In the genomic region with DNA sequence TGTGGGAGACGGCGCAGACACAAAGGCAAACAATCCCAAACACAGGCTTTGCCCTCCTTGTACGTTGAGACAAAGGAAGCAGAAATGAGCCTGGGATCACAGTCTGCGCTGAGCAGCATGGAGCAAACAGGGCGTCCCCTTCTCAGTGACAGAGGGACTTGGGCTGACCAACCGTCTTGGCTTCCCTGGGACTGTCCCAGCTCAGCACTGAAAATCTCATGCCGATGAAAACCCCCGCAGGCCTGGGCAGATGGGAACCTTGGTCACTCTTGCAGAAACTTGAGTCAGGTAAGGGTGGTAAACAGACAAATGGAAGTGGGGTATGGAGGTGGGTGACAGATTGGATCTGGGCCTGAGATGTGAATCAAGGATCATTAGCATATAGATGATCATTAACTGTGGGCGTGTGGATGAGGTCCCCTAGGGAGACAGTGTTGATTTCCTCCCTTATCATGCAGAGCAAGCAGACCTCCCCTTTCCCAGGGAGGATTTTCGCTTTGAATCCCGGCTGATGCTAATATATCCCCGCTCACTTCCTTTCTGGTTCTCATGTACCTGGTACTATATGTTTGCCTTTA, we compare ENCODE assay signal across 26 cellular contexts. TPM values are rescaled to one million over a fixed set of nuclear protein-coding genes. Genes with fewer than 3 reads are reported as not detected.
DNase-seq lines count a peak whose midpoint lies in the region; ATAC-seq, FAIRE-seq and TF ChIP-seq lines count a peak whose summit lies in the region.
"Had no signal": no experiment of that assay in that cellular context is flagged by ENCODE, and none has a peak within 500 bp of the region (broad histone marks: within the 10 kb centered on the region; RNA-seq: fewer than 3 reads in every experiment).

No MANE protein-coding gene starts in this region.

- 100% methylated on average over 1 of the region's 12 CpGs; no CpG with 5 or more reads in 1 of the 2 experiments for WGBS in IMR-90 (ENCODE audit: extremely low coverage in 2 of 2, insufficient read length in 1 of 2), 2 experiments

- no peak overlapping the region for H2BK15ac ChIP-seq in IMR-90 (ENCODE audit: low read depth, low read length)

- H2BK5ac ChIP-seq in IMR-90 (ENCODE audit: low read depth, low read length, poor library complexity, severe bottlenecking), result no peak overlapping the region

- TF ChIP-seq POLR2A in IMR-90 (IDR thresholded peaks at IDR 0.05; ENCODE audit: low read depth, low read length), result no peak

- H3K27me3 Mint-ChIP-seq in astrocyte (ENCODE audit: low read depth, unreplicated experiment), result peaks cover 22% of the 10 kb centered on the region

- H3K56ac ChIP-seq in IMR-90 (ENCODE audit: extremely low read depth, insufficient read depth, low read length), result no peak overlapping the region

- no peaks in the 10 kb centered on the region for H3K9me3 ChIP-seq in BE2C
- H3K9me3 ChIP-seq in IMR-90 (ENCODE audit: control insufficient read depth, insufficient read depth, low read length), result no peaks in the 10 kb centered on the region
- no peaks in the 10 kb centered on the region for H3K9me3 ChIP-seq in astrocyte (ENCODE audit: insufficient read depth, low read depth, low read length)
- no peaks in the 10 kb centered on the region for H3K9me3 ChIP-seq in colonic mucosa
- H3K9me3 ChIP-seq: BLaER1 treated with 17β-estradiol and CSF1 and Interleukin-3, amounts not matched to agents 10 nM and 100 nM; heart right ventricle; ovary; sigmoid colon; testis had no signal

- CTCF ChIA-PET in IMR-90 (lab: Yijun Ruan, JAX), result no interaction called here

- peaks cover 13% of the 10 kb centered on the region for H3K4me1 ChIP-seq in BE2C
- peaks cover 6% of the 10 kb centered on the region; the same call in 1 of the 2 replicates for H3K4me1 ChIP-seq in IMR-90 (ENCODE audit: control insufficient read depth, insufficient read depth, low read length)
- H3K4me1 ChIP-seq in astrocyte (ENCODE audit: insufficient read depth, low read length), result no peaks in the 10 kb centered on the region
- no peaks in the 10 kb centered on the region for H3K4me1 ChIP-seq in colonic mucosa
- H3K4me1 ChIP-seq: BLaER1 treated with 17β-estradiol and CSF1 and Interleukin-3, amounts not matched to agents 10 nM and 100 nM; heart right ventricle; sigmoid colon; testis had no signal

- no peaks in the 10 kb centered on the region for H3K79me2 ChIP-seq in astrocyte (ENCODE audit: insufficient read depth, low read length)

- DNase-seq in BE2C (peak; percentile 52), IMR-90 (no peak), astrocyte (ENCODE audit: low read depth) (no peak), iPS-NIHi7 (ENCODE audit: extremely low spot score) (peak; percentile 76), colonic mucosa (no peak)
- DNase-seq: activated CD4-positive, alpha-beta T cell treated with anti-CD3 and anti-CD28 coated beads for 36 hours; Calu3; heart right ventricle; KG1; naive B cell; NCI-H187 treated with DMSO at 0.1 percent for 48 hours; NCI-H510A treated with DMSO at 0.1 percent for 48 hours; OCI-M1; ovary; sigmoid colon; testis had no signal

- intact Hi-C loops in IMR-90 (cut with micrococcal nuclease), result no loop called here
- intact Hi-C loops in colonic mucosa (cut with DNase I), result no loop called here

- H3K79me1 ChIP-seq in IMR-90 (ENCODE audit: low read depth in 1 of 2, low read length in 2 of 2), result no peaks in the 10 kb centered on the region

- no peak overlapping the region; the same call in 1 of the 2 replicates for H3K18ac ChIP-seq in IMR-90 (ENCODE audit: low read depth, low read length)

- peak overlapping the region in 1 of 2 experiments; percentile 7; a peak in 1 of 4 replicates for H4K8ac ChIP-seq in IMR-90 (ENCODE audit: low read depth in 2 of 2, low read length in 2 of 2)

- ATAC-seq in IMR-90 (ENCODE audit: low read depth) (no peak), GM19023 (IDR thresholded peaks at IDR 0.05; ENCODE audit: unreplicated experiment) (no peak), GM19397 (IDR thresholded peaks at IDR 0.05; ENCODE audit: unreplicated experiment) (no peak), GM21737 (IDR thresholded peaks at IDR 0.05; ENCODE audit: unreplicated experiment) (no peak)
- ATAC-seq: activated CD4-positive, alpha-beta T cell treated with anti-CD3 and anti-CD28 coated beads for 36 hours; heart right ventricle; Right ventricle myocardium inferior; stimulated activated effector memory CD8-positive, alpha-beta T cell treated with anti-CD3 and anti-CD28 coated beads, Interleukin-12 subunit alpha, Interleukin-12 subunit beta, amount 100 ng/mL, for 72 hours had no signal

- no TSS peak for BruUV-seq in IMR-90 (replicated peaks; lab: Mats Ljungman, UMichigan)

- no peak for TF ChIP-seq RAD21 in IMR-90 (IDR thresholded peaks at IDR 0.05; ENCODE audit: low read length)

- no peak overlapping the region for H2AK9ac ChIP-seq in IMR-90 (replicated peaks; ENCODE audit: low read depth, low read length, poor library complexity)

- no peak overlapping the region for H4K91ac ChIP-seq in IMR-90 (ENCODE audit: insufficient read depth, low read depth, low read length)

- no peak overlapping the region for H3K14ac ChIP-seq in IMR-90 (replicated peaks; ENCODE audit: low read depth, low read length)

- peaks cover 3% of the 10 kb centered on the region; the same call in 1 of the 2 replicates for H3K9me1 ChIP-seq in IMR-90 (ENCODE audit: insufficient read depth, low read length)

- 0 out of 2 replicates have a peak overlapping the region, but pooled peaks have one; percentile 35 for H2AK5ac ChIP-seq in IMR-90 (ENCODE audit: low read depth, low read length)

- POLR2A ChIA-PET in IMR-90 (lab: Charles Lee; ENCODE audit: unreplicated experiment), result no interaction called here

- H2AFZ ChIP-seq in IMR-90 (replicated peaks; ENCODE audit: low read length, poor library complexity) (no peak overlapping the region), astrocyte (ENCODE audit: low read depth, low read length) (peak overlapping the region; percentile 64)

- H3K4me1 Mint-ChIP-seq in astrocyte (ENCODE audit: low read depth, unreplicated experiment), result no peaks in the 10 kb centered on the region
- H3K4me1 Mint-ChIP-seq: activated CD4-positive, alpha-beta T cell treated with anti-CD3 and anti-CD28 coated beads for 36 hours; stimulated activated effector memory CD8-positive, alpha-beta T cell treated with anti-CD3 and anti-CD28 coated beads, Interleukin-12 subunit alpha, Interleukin-12 subunit beta, amount 100 ng/mL, for 72 hours had no signal

- FAIRE-seq in astrocyte (lab: Jason Lieb, UNC), result no peak
- FAIRE-seq: colon, GM18507, islet of Langerhans had no signal

- peak overlapping the region; percentile 8; the same call in 1 of the 2 replicates for H2BK120ac ChIP-seq in IMR-90 (ENCODE audit: low read depth, low read length)

- TF ChIP-seq CTCF in BE2C (IDR thresholded peaks at IDR 0.05; ENCODE audit: low read depth, low read length) (no peak), IMR-90 (conservative IDR thresholded peaks at IDR 0.05; ENCODE audit: low read depth, low read length) (no peak), astrocyte (IDR thresholded peaks at IDR 0.05; ENCODE audit: insufficient read depth, low read depth, low read length) (no peak), colonic mucosa (IDR thresholded peaks at IDR 0.05) (no peak)

- no peak overlapping the region for H3K4me2 ChIP-seq in IMR-90 (ENCODE audit: low read depth, low read length)
- no peak overlapping the region for H3K4me2 ChIP-seq in astrocyte (ENCODE audit: low read length)
- H3K4me2 ChIP-seq: BLaER1 treated with 17β-estradiol and CSF1 and Interleukin-3, amounts not matched to agents 10 nM and 100 nM had no signal

- H3K9ac ChIP-seq in IMR-90 (ENCODE audit: low read depth, low read length), result no peak overlapping the region
- no peak overlapping the region for H3K9ac ChIP-seq in astrocyte (ENCODE audit: low read length)
- no peak overlapping the region for H3K9ac ChIP-seq in colonic mucosa (ENCODE audit: low read depth in 2 of 2, low read length in 2 of 2)
- H3K9ac ChIP-seq: BLaER1 treated with 17β-estradiol and CSF1 and Interleukin-3, amounts not matched to agents 10 nM and 100 nM had no signal

- H3K4me3 ChIP-seq in BE2C (ENCODE audit: low read depth, low read length), result peak overlapping the region; percentile 31
- H3K4me3 ChIP-seq in IMR-90 (ENCODE audit: insufficient read depth, low read depth, low read length), result no peak overlapping the region
- no peak overlapping the region for H3K4me3 ChIP-seq in astrocyte (ENCODE audit: insufficient read depth, low read depth, low read length)
- no peak overlapping the region for H3K4me3 ChIP-seq in colonic mucosa
- H3K4me3 ChIP-seq: BLaER1 treated with 17β-estradiol and CSF1 and Interleukin-3, amounts not matched to agents 10 nM and 100 nM; heart right ventricle; ovary; sigmoid colon; testis had no signal

- H3K27me3 ChIP-seq in BE2C (no peaks in the 10 kb centered on the region), IMR-90 (ENCODE audit: control insufficient read depth, insufficient read depth, low read length) (peaks cover 9% of the 10 kb centered on the region; the same call in 1 of the 2 replicates), astrocyte (ENCODE audit: insufficient read depth, low read length) (peaks cover 3% of the 10 kb centered on the region), colonic mucosa (no peaks in the 10 kb centered on the region)
- H3K27me3 ChIP-seq: BLaER1 treated with 17β-estradiol and CSF1 and Interleukin-3, amounts not matched to agents 10 nM and 100 nM; ovary; sigmoid colon; testis had no signal

- no peak overlapping the region for H3K23ac ChIP-seq in IMR-90 (ENCODE audit: low read depth, low read length)

- H3K9me3 Mint-ChIP-seq in astrocyte (ENCODE audit: unreplicated experiment), result no peaks in the 10 kb centered on the region
- H3K9me3 Mint-ChIP-seq: stimulated activated effector memory CD8-positive, alpha-beta T cell treated with anti-CD3 and anti-CD28 coated beads, Interleukin-12 subunit alpha, Interleukin-12 subunit beta, amount 100 ng/mL, for 72 hours had no signal

- H3K36me3 ChIP-seq in BE2C, result no peaks in the 10 kb centered on the region
- H3K36me3 ChIP-seq in IMR-90 (ENCODE audit: control insufficient read depth, insufficient read depth, low read length), result no peaks in the 10 kb centered on the region
- H3K36me3 ChIP-seq in astrocyte (ENCODE audit: insufficient read depth, low read length), result no peaks in the 10 kb centered on the region
- H3K36me3 ChIP-seq in colonic mucosa, result no peaks in the 10 kb centered on the region
- H3K36me3 ChIP-seq: BLaER1 treated with 17β-estradiol and CSF1 and Interleukin-3, amounts not matched to agents 10 nM and 100 nM; heart right ventricle; ovary; sigmoid colon had no signal

- H3K27ac Mint-ChIP-seq in astrocyte (ENCODE audit: unreplicated experiment), result peak overlapping the region; percentile 9
- H3K27ac Mint-ChIP-seq: activated CD4-positive, alpha-beta T cell treated with anti-CD3 and anti-CD28 coated beads for 36 hours; activated naive CD8-positive, alpha-beta T cell; naive B cell; stimulated activated effector memory CD8-positive, alpha-beta T cell treated with anti-CD3 and anti-CD28 coated beads, Interleukin-12 subunit alpha, Interleukin-12 subunit beta, amount 100 ng/mL, for 72 hours had no signal

- no peaks in the 10 kb centered on the region for H4K20me1 ChIP-seq in IMR-90 (ENCODE audit: insufficient read depth, low read length)
- H4K20me1 ChIP-seq in astrocyte (ENCODE audit: insufficient read depth, low read length), result no peaks in the 10 kb centered on the region
- H4K20me1 ChIP-seq: BLaER1 treated with 17β-estradiol and CSF1 and Interleukin-3, amounts not matched to agents 10 nM and 100 nM had no signal

- H3K27ac ChIP-seq in IMR-90 (ENCODE audit: insufficient read depth, low read length), result no peak overlapping the region
- H3K27ac ChIP-seq in astrocyte (ENCODE audit: low read depth, low read length), result no peak overlapping the region
- H3K27ac ChIP-seq in colonic mucosa, result no peak overlapping the region
- H3K27ac ChIP-seq: BLaER1 treated with 17β-estradiol and CSF1 and Interleukin-3, amounts not matched to agents 10 nM and 100 nM; heart right ventricle; ovary; sigmoid colon; testis had no signal

- H3K36me3 Mint-ChIP-seq in astrocyte (ENCODE audit: low read depth, unreplicated experiment), result peaks cover 1% of the 10 kb centered on the region
- H3K36me3 Mint-ChIP-seq: activated naive CD8-positive, alpha-beta T cell; naive B cell; stimulated activated effector memory CD8-positive, alpha-beta T cell treated with anti-CD3 and anti-CD28 coated beads, Interleukin-12 subunit alpha, Interleukin-12 subunit beta, amount 100 ng/mL, for 72 hours had no signal

- H3K4me3 Mint-ChIP-seq in astrocyte (ENCODE audit: unreplicated experiment), result no peak overlapping the region
- H3K4me3 Mint-ChIP-seq: activated CD4-positive, alpha-beta T cell treated with anti-CD3 and anti-CD28 coated beads for 36 hours; activated naive CD8-positive, alpha-beta T cell; naive B cell; stimulated activated effector memory CD8-positive, alpha-beta T cell treated with anti-CD3 and anti-CD28 coated beads, Interleukin-12 subunit alpha, Interleukin-12 subunit beta, amount 100 ng/mL, for 72 hours had no signal

- dilution Hi-C loops in IMR-90 (cut with HindIII; ENCODE audit: low sequenced_read_pairs, unreplicated experiment), result no loop called here

- H3K4ac ChIP-seq in IMR-90 (ENCODE audit: low read depth, low read length), result no peak overlapping the region

- in situ Hi-C loops in IMR-90 (cut with MboI; ENCODE audit: low sequenced_read_pairs), result no loop called here

- H4K5ac ChIP-seq in IMR-90 (ENCODE audit: low read depth, low read length), result no peak overlapping the region; the same call in 1 of the 2 replicates

- H2BK20ac ChIP-seq in IMR-90 (ENCODE audit: low read depth, low read length), result no peak overlapping the region

RNA-seq across cellular contexts. Expression of gene SH3BP4, which starts 19.1 kb away (rescaled TPM):
- polyA plus RNA-seq in BE2C (2012; ENCODE audit: insufficient read depth, insufficient read length, low read depth), result 9.0 TPM
- total RNA-seq in IMR-90 (2012; rRNA removed) (112 and 122 TPM in 2 replicates), astrocyte (117 and 127 TPM in 2 replicates), colonic mucosa (10 to 100 TPM; 29.1 to 44.4 TPM)
- 101 and 104 TPM in 2 replicates for polyA plus RNA-seq in IMR-90 (2012; rRNA removed)
- 62.6 and 79.6 TPM in 2 replicates for polyA plus RNA-seq in IMR-90 (2012; cell fraction: cytosol; rRNA removed)
- 63.9 and 105 TPM in 2 replicates for polyA plus RNA-seq in IMR-90 (2012; cell fraction: nucleus; rRNA removed; ENCODE audit: low replicate concordance)

Comparison
In these comparisons a context has a peak if more than half of its experiments do, and no peak if none do; other contexts are left out.
1. DNase-seq: peak in BE2C (single experiment) and iPS-NIHi7 (single experiment); none in IMR-90 (single experiment), astrocyte (single experiment) and colonic mucosa (single experiment).